In genomic region chrX:100587846-100588245, GRCh38 we compare ENCODE assay signal across 3 cellular contexts.
TF ChIP-seq lines count a peak whose summit lies in the region.

No MANE protein-coding gene starts in this region.

TF ChIP-seq in H1, 55 proteins besides CTCF, POLR2A, EP300 and RAD21:
- no peak for TF ChIP-seq CTBP2 (IDR thresholded peaks at IDR 0.05; ENCODE audit: borderline replicate concordance, insufficient read depth, insufficient read length, low read length)
- TF ChIP-seq HDAC2 (IDR thresholded peaks at IDR 0.05; ENCODE audit: borderline replicate concordance in 1 of 2, low read depth in 2 of 2, low read length in 2 of 2) = no peak
- TF ChIP-seq CBX5 (IDR thresholded peaks at IDR 0.05; ENCODE audit: low read depth, low read length) = no peak
- no peak for TF ChIP-seq ATF2 (IDR thresholded peaks at IDR 0.05; ENCODE audit: low read length)
- TF ChIP-seq CHD2 (IDR thresholded peaks at IDR 0.05; ENCODE audit: low read length) = no peak

TF ChIP-seq in HepG2, 621 proteins besides CTCF, POLR2A, EP300 and RAD21:
- TF ChIP-seq ZNF124 (CRISPR knock-in tag; IDR thresholded peaks at IDR 0.05) = no peak
- no peak for TF ChIP-seq ZBTB2 (CRISPR knock-in tag; IDR thresholded peaks at IDR 0.05; ENCODE audit: low read depth)
- no peak for TF ChIP-seq FOSL1 (CRISPR knock-in tag; IDR thresholded peaks at IDR 0.05; ENCODE audit: borderline replicate concordance)
- TF ChIP-seq ZNF691 (CRISPR knock-in tag; IDR thresholded peaks at IDR 0.05; ENCODE audit: borderline replicate concordance, low read depth) = no peak

TF ChIP-seq in WTC11, 78 proteins besides CTCF, POLR2A, EP300 and RAD21:
- no peak for TF ChIP-seq SOX15 (CRISPR knock-in tag; IDR thresholded peaks at IDR 0.05)
- TF ChIP-seq NR3C1 (CRISPR knock-in tag; conservative IDR thresholded peaks at IDR 0.05; ENCODE audit: low read depth) = no peak
- no peak for TF ChIP-seq ZNF121 (CRISPR knock-in tag; IDR thresholded peaks at IDR 0.05)
- TF ChIP-seq NFYB (CRISPR knock-in tag; conservative IDR thresholded peaks at IDR 0.05; ENCODE audit: low read depth) = no peak
- no peak for TF ChIP-seq PRRX2 (CRISPR knock-in tag; IDR thresholded peaks at IDR 0.05)
- TF ChIP-seq USF2 (CRISPR knock-in tag; IDR thresholded peaks at IDR 0.05) = no peak
- no peak for TF ChIP-seq SP1 (CRISPR knock-in tag; conservative IDR thresholded peaks at IDR 0.05)
- TF ChIP-seq GABPB1 (CRISPR knock-in tag; IDR thresholded peaks at IDR 0.05) = no peak
- TF ChIP-seq AR (CRISPR knock-in tag; IDR thresholded peaks at IDR 0.05) = no peak
